ENCODE assay signal across 22 cellular contexts in genomic region chr1:208127284-208127683, GRCh38.
"Had no signal": no experiment of that assay in that cellular context is flagged by ENCODE, and none has a peak within 500 bp of the region (broad histone marks: within the 10 kb centered on the region; RNA-seq: fewer than 3 reads in every experiment).

No MANE protein-coding gene starts in this region.

- ATAC-seq: effector memory CD8-positive, alpha-beta T cell; naive thymus-derived CD8-positive, alpha-beta T cell; pancreas; right cardiac atrium; stimulated activated naive CD8-positive, alpha-beta T cell treated with anti-CD3 and anti-CD28 coated beads, Interleukin-15, amount 100 ng/mL, for 72 hours had no signal

- H3K4me3 ChIP-seq: esophagus squamous epithelium, pancreas, prostate gland, smooth muscle cell, thyroid gland, vagina had no signal

- H3K9me3 Mint-ChIP-seq: effector memory CD8-positive, alpha-beta T cell; naive thymus-derived CD8-positive, alpha-beta T cell; nephron progenitor cell; stimulated activated naive CD8-positive, alpha-beta T cell treated with anti-CD3 and anti-CD28 coated beads, Interleukin-15, amount 100 ng/mL, for 72 hours had no signal

- H3K4me1 ChIP-seq: prostate gland had no signal

- DNase-seq: cerebellar nuclear complex; cortex of kidney; effector memory CD8-positive, alpha-beta T cell; erythroblast; esophagus squamous epithelium; mammary epithelial cell; naive thymus-derived CD8-positive, alpha-beta T cell; nephron progenitor cell; pancreas; stimulated activated CD4-positive, alpha-beta T cell treated with anti-CD3 and anti-CD28 coated beads, Interleukin-12 subunit alpha, Interleukin-12 subunit beta, amount 100 ng/mL, for 4 hours; stimulated activated CD4-positive, alpha-beta T cell treated with anti-CD3 and anti-CD28 coated beads, Interleukin-1b, Interleukin-23, amount 100 ng/mL, for 48 hours; stimulated activated CD4-positive, alpha-beta T cell treated with anti-CD3 and anti-CD28 coated beads, Interleukin-4, amount 100 ng/mL, for 1 hour; stimulated activated CD8-positive, alpha-beta memory T cell treated with anti-CD3 and anti-CD28 coated beads, Interleukin-4, amount 100 ng/mL, for 48 hours; stimulated activated naive CD4-positive, alpha-beta T cell; stimulated activated naive CD8-positive, alpha-beta T cell treated with anti-CD3 and anti-CD28 coated beads, Interleukin-15, amount 100 ng/mL, for 72 hours; thyroid gland; trophoblast cell had no signal

- H3K4me3 Mint-ChIP-seq: effector memory CD8-positive, alpha-beta T cell; naive thymus-derived CD8-positive, alpha-beta T cell; nephron progenitor cell; stimulated activated naive CD8-positive, alpha-beta T cell treated with anti-CD3 and anti-CD28 coated beads, Interleukin-15, amount 100 ng/mL, for 72 hours had no signal

- H3K36me3 ChIP-seq: neutrophil, pancreas, prostate gland, thyroid gland, vagina had no signal

- H3K27me3 ChIP-seq: esophagus squamous epithelium, pancreas, thyroid gland, vagina had no signal

- H3K27ac Mint-ChIP-seq: effector memory CD8-positive, alpha-beta T cell; nephron progenitor cell had no signal

- H3K27ac ChIP-seq: esophagus squamous epithelium, neutrophil, pancreas, prostate gland, thyroid gland, vagina had no signal

- H3K9me3 ChIP-seq: esophagus squamous epithelium, neutrophil, pancreas, prostate gland, thyroid gland, vagina had no signal

- H3K4me2 ChIP-seq: smooth muscle cell had no signal

- H3K36me3 Mint-ChIP-seq: naive thymus-derived CD8-positive, alpha-beta T cell had no signal
